ENCODE assay signal across 8 cellular contexts in the genomic region with DNA sequence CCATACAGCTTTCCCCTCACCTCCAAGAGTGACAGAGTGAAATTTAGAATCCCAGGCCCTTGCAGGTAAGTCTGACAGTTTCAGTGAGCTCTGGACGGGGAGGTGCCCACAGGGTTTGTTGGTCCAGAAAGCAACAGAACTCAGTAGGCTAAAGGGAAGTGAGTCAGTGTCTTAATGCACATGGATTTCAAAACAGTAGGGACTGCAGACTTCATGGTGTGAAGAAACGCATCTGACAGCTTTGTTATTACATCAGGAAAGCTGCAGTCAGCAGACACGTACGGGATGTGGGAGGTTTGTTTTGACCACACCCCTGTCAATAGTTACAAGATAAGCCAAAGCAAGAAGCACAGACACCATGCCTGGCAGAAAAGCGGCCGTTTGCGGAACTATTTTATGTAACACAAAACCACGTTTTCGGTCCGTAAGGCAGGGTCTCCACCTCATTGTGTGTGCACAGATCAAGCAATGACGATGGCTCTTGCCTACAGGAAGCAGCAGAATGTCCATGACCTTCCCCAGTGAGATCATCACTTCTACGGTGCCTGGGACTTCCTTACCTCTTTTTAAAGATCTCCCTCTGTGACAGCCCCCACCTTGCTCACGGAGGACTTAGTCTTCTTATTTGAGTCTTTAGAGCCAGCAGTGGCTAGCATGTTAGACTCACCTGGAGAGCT. TPM values are rescaled to one million over a fixed set of nuclear protein-coding genes. Genes with fewer than 3 reads are reported as not detected.
A peak's percentile ranks its signal among the peaks of the same experiment; 100 is the strongest.
DNase-seq lines count a peak whose midpoint lies in the region; ATAC-seq and TF ChIP-seq lines count a peak whose summit lies in the region.

No MANE protein-coding gene starts in this region.

- H3K4me3 ChIP-seq in WI38 (ENCODE audit: low read depth, low read length) (peak overlapping the region; percentile 24), cardiac fibroblast (replicated peaks in 1 of 2; ENCODE audit: low read depth in 2 of 2, low read length in 2 of 2) (peak overlapping the region; percentile 11 to 24), lung (no peak overlapping the region)

- no peaks in the 10 kb centered on the region for H3K27me3 ChIP-seq in lung (ENCODE audit: control insufficient read depth, insufficient read depth)

- 7 to 23% methylated on average over 13 of the region's 13 CpGs for WGBS in lung, 2 donors

- peaks cover 2 to 5% of the 10 kb centered on the region in 2 donors for H3K9me3 ChIP-seq in lung (ENCODE audit: control insufficient read depth in 2 of 2, insufficient read depth in 1 of 2, low read length in 1 of 2)

- peaks cover 3 to 6% of the 10 kb centered on the region in 2 donors for H3K4me1 ChIP-seq in lung (ENCODE audit: control insufficient read depth in 2 of 2, insufficient read depth in 2 of 2, low read length in 2 of 2)

- H3K27ac ChIP-seq in lung (ENCODE audit: low read depth in 1 of 2, low read length in 1 of 2) = peak overlapping the region; percentile 71 to 84

- TF ChIP-seq CTCF in WI38 (IDR thresholded peaks at IDR 0.05; ENCODE audit: low read depth, low read length) = no peak
- TF ChIP-seq CTCF in cardiac fibroblast (IDR thresholded peaks at IDR 0.05; ENCODE audit: low read depth, low read length) = no peak
- TF ChIP-seq CTCF in lung (IDR thresholded peaks at IDR 0.05; ENCODE audit: control extremely low read depth, extremely low read depth) = no peak
- TF ChIP-seq CTCF in progenitor cell of endocrine pancreas (IDR thresholded peaks at IDR 0.05; ENCODE audit: unreplicated experiment) = no peak

- H3K9me3 Mint-ChIP-seq in progenitor cell of endocrine pancreas (ENCODE audit: low read depth) = peaks cover 14% of the 10 kb centered on the region

- no peaks in the 10 kb centered on the region for H3K36me3 ChIP-seq in lung (ENCODE audit: control insufficient read depth in 2 of 2, insufficient read depth in 2 of 2, low read length in 2 of 2)

- ATAC-seq in GM18870 (IDR thresholded peaks at IDR 0.05; ENCODE audit: unreplicated experiment) (peak; percentile 69), lung (ENCODE audit: insufficient read depth, low FRiP score) (peak; percentile 88)

- H3K4me1 Mint-ChIP-seq in progenitor cell of endocrine pancreas (ENCODE audit: low read depth) = peaks cover 5% of the 10 kb centered on the region

- H3K27ac Mint-ChIP-seq in progenitor cell of endocrine pancreas = no peak overlapping the region

- H3K27me3 Mint-ChIP-seq in progenitor cell of endocrine pancreas = no peaks in the 10 kb centered on the region

- no peaks in the 10 kb centered on the region for H3K36me3 Mint-ChIP-seq in progenitor cell of endocrine pancreas (ENCODE audit: insufficient read depth)

- DNase-seq in HT-29 (ENCODE audit: low spot score) (peak; percentile 88), cardiac fibroblast (ENCODE audit: low read depth in 2 of 2) (peak; percentile 98 to 99), lung (ENCODE audit: low spot score) (peak; percentile 76), progenitor cell of endocrine pancreas (ENCODE audit: low spot score, unreplicated experiment) (no peak), NCI-H1417 (lab: John Stamatoyannopoulos, UW) (no peak)
- peak; percentile 34 to 48 for DNase-seq in stimulated activated CD8-positive, alpha-beta memory T cell treated with anti-CD3 and anti-CD28 coated beads, Interleukin-15, amount 100 ng/mL, for 48 hours (ENCODE audit: low read depth in 2 of 2)

- no peak overlapping the region for H3K4me3 Mint-ChIP-seq in progenitor cell of endocrine pancreas (ENCODE audit: low read depth)

RNA-seq across cellular contexts. Expression of gene FTH1, which starts 58.1 kb away (rescaled TPM):
- 1,803 and 2,077 TPM in 2 replicates for total RNA-seq in HT-29 (2014; rRNA removed; shearing (Covaris generic))
- total RNA-seq in lung (1,000 to 10,000 TPM; 1,737 to 4,072 TPM), progenitor cell of endocrine pancreas (1,669 and 1,699 TPM in 2 replicates)
- polyA plus RNA-seq in lung = over 10,000 TPM in 1 of 2 donors, 1,000 to 10,000 TPM in 1; 6,299 to 24,273 TPM

Comparison
In these comparisons a context has a peak if more than half of its experiments do, and no peak if none do; other contexts are left out.
1. DNase-seq: peak in HT-29 (single experiment), cardiac fibroblast (2 of 2), lung (single experiment) and stimulated activated CD8-positive, alpha-beta memory T cell treated with anti-CD3 and anti-CD28 coated beads, Interleukin-15, amount 100 ng/mL, for 48 hours (2 of 2); none in progenitor cell of endocrine pancreas (single experiment) and NCI-H1417 (0 of 3).